Comparison of ENCODE assay signal across 2 cellular contexts in genomic region chr2:173940208-173941020, GRCh38.
TF ChIP-seq lines count a peak whose summit lies in the region.

No MANE protein-coding gene starts in this region.

TF ChIP-seq in HepG2, 621 proteins besides CTCF, POLR2A, EP300 and RAD21:
- TF ChIP-seq ZMYM4 (CRISPR knock-in tag; IDR thresholded peaks at IDR 0.05) (0 out of 2 replicates have a peak, but pooled peaks have one; percentile 41), EZH2 (conservative IDR thresholded peaks at IDR 0.05; ENCODE audit: low read depth, low read length) (no peak), ZNF256 (CRISPR knock-in tag; conservative IDR thresholded peaks at IDR 0.05) (no peak), ZNF501 (CRISPR knock-in tag; IDR thresholded peaks at IDR 0.05) (0 out of 2 replicates have a peak, but pooled peaks have one; percentile 2), ZNF574 (CRISPR knock-in tag; IDR thresholded peaks at IDR 0.05) (no peak), SP5 (CRISPR knock-in tag; IDR thresholded peaks at IDR 0.05; ENCODE audit: borderline replicate concordance, low read depth) (0 out of 2 replicates have a peak, but pooled peaks have one; percentile 35), ZMYM3 (CRISPR knock-in tag; IDR thresholded peaks at IDR 0.05) (no peak), TEAD3 (CRISPR knock-in tag; optimal IDR thresholded peaks at IDR 0.05; ENCODE audit: borderline replicate concordance) (no peak), ZNF18 (CRISPR knock-in tag; IDR thresholded peaks at IDR 0.05; ENCODE audit: insufficient replicate concordance) (no peak), ARNT (IDR thresholded peaks at IDR 0.05) (no peak), ZNF879 (CRISPR knock-in tag; IDR thresholded peaks at IDR 0.05) (no peak), ZBTB7B (CRISPR knock-in tag; IDR thresholded peaks at IDR 0.05) (no peak), DZIP1 (CRISPR knock-in tag; IDR thresholded peaks at IDR 0.05) (no peak), ZFP36L1 (CRISPR knock-in tag; IDR thresholded peaks at IDR 0.05) (no peak), KAT2B (IDR thresholded peaks at IDR 0.05; ENCODE audit: borderline replicate concordance, low read depth, low read length) (no peak), PHF5A (CRISPR knock-in tag; IDR thresholded peaks at IDR 0.05; ENCODE audit: low read depth, unreplicated experiment) (no peak), SRSF4 (IDR thresholded peaks at IDR 0.05; ENCODE audit: low read depth, low read length, poor library complexity, severe bottlenecking) (no peak), SIX1 (CRISPR knock-in tag; IDR thresholded peaks at IDR 0.05; ENCODE audit: borderline replicate concordance) (no peak), ZNF572 (CRISPR knock-in tag; IDR thresholded peaks at IDR 0.05) (no peak), NONO (IDR thresholded peaks at IDR 0.05) (no peak), NONO (CRISPR knock-in tag; conservative IDR thresholded peaks at IDR 0.05) (no peak), ATM (IDR thresholded peaks at IDR 0.05; ENCODE audit: borderline replicate concordance) (no peak), GABPB1 (CRISPR knock-in tag; IDR thresholded peaks at IDR 0.05) (no peak), RBM39 (IDR thresholded peaks at IDR 0.05; ENCODE audit: low read depth, low read length, poor library complexity, severe bottlenecking) (no peak), TBL1XR1 (IDR thresholded peaks at IDR 0.05; ENCODE audit: borderline replicate concordance, low read length, partially characterized antibody) (no peak)
TF ChIP-seq in HepG2: peak in this region for 3.

TF ChIP-seq in K562, 482 proteins besides CTCF, POLR2A, EP300 and RAD21:
- TF ChIP-seq NCOA1 (IDR thresholded peaks at IDR 0.05; ENCODE audit: low read depth) (no peak), ZNF655 (CRISPR knock-in tag; IDR thresholded peaks at IDR 0.05) (no peak), ARID1B (IDR thresholded peaks at IDR 0.05) (0 out of 2 replicates have a peak, but pooled peaks have one; percentile 10)
